8 cellular contexts compared by ENCODE assay signal in the genomic region with DNA sequence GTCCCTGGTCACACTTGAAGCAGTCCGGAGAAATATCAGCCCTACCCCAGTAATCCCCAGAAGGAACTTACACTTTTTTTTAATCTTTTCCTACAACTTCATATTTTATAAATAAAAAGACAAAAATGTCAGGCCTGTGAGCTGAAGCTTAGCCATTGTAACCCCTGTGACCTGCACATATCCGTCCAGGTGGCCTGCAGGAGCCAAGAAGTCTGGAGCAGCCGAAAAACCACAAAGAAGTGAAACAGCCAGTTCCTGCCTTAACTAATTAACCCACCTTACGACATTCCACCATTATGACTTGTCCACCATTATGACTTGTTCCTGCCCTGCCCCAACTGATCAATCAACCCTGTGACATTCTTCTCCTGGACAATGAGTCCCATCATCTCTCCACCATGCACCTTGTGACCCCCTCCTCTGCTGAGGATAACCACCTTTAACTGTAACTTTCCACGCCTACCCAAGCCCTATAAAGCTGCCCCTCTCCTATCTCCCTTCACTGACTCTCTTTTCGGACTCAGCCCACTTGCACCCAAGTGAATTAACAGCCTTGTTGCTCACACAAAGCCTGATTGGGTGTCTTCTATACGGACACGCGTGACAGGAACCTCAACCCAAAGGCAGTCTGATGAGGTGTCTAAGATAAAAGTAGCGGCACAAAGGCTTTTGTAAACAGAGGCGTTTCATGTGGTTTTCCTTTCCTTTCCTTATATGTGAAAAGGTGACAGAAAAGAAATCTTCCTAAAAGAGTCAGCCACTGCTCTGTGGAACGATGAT. TPM values are rescaled to one million over a fixed set of nuclear protein-coding genes. Genes with fewer than 3 reads are reported as not detected.
DNase-seq lines count a peak whose midpoint lies in the region; ATAC-seq and TF ChIP-seq lines count a peak whose summit lies in the region.
"Not testable (repeated sequence)": the region's sequence is repeated elsewhere in the genome, so short reads cannot be mapped to it uniquely, and the experiment has no call there.

No MANE protein-coding gene starts in this region.

- in situ Hi-C loops in G401 (cut with HindIII; ENCODE audit: low sequenced_read_pairs) = not testable (repeated sequence)
- in situ Hi-C loops in transverse colon (cut with MboI; ENCODE audit: low pct_ligation_motif_present in 1 of 4, low pct_unique_long_range_greater_than_20kb in 1 of 4, low sequenced_read_pairs in 3 of 4) = loop anchor here in 1 of 4 donors (25.0 kb wide), 1 partner anchor 352 kb away; a partner anchor contains a TSS

- peak overlapping the region; percentile 85 for H3K4me3 Mint-ChIP-seq in activated CD4-positive, alpha-beta T cell treated with anti-CD3 and anti-CD28 coated beads for 36 hours
- H3K4me3 Mint-ChIP-seq in activated naive CD4-positive, alpha-beta T cell treated with anti-CD3 and anti-CD28 coated beads, Interleukin-2, amount 50 U/mL, for 24 hours = peak overlapping the region; percentile 98
- H3K4me3 Mint-ChIP-seq in memory B cell = peak overlapping the region; percentile 91

- H3K27me3 ChIP-seq in transverse colon = not testable (repeated sequence)

- H3K27ac ChIP-seq in transverse colon = peak overlapping the region; percentile 97 to 99 (median 98)

- not testable (repeated sequence) for H3K36me3 Mint-ChIP-seq in activated CD4-positive, alpha-beta T cell treated with anti-CD3 and anti-CD28 coated beads for 36 hours (ENCODE audit: low read depth); activated naive CD4-positive, alpha-beta T cell treated with anti-CD3 and anti-CD28 coated beads, Interleukin-2, amount 50 U/mL, for 24 hours; memory B cell

- peak overlapping the region; percentile 73 to 89 (median 82) for H3K4me3 ChIP-seq in transverse colon

- WGBS in transverse colon (ENCODE audit: low coverage in 1 of 2), 2 donors = 28 to 33% methylated on average over 11 to 12 of the region's 12 CpGs

- peaks cover 15% of the 10 kb centered on the region for H3K4me1 Mint-ChIP-seq in activated CD4-positive, alpha-beta T cell treated with anti-CD3 and anti-CD28 coated beads for 36 hours
- peaks cover 19% of the 10 kb centered on the region for H3K4me1 Mint-ChIP-seq in activated naive CD4-positive, alpha-beta T cell treated with anti-CD3 and anti-CD28 coated beads, Interleukin-2, amount 50 U/mL, for 24 hours
- H3K4me1 Mint-ChIP-seq in memory B cell = peaks cover 12% of the 10 kb centered on the region

- peak; percentile 24 for ATAC-seq in activated CD4-positive, alpha-beta T cell treated with anti-CD3 and anti-CD28 coated beads for 36 hours
- ATAC-seq in memory B cell (ENCODE audit: low read depth) = not testable (repeated sequence)

- POLR2A ChIA-PET in activated CD4-positive, alpha-beta T cell treated with anti-CD3 and anti-CD28 coated beads for 36 hours (lab: Charles Lee) = not testable (repeated sequence)

- H3K4me1 ChIP-seq in transverse colon = peaks cover 4 to 14% (median 10%) of the 10 kb centered on the region in 4 donors

- CTCF ChIA-PET in activated CD4-positive, alpha-beta T cell treated with anti-CD3 and anti-CD28 coated beads for 36 hours (lab: Charles Lee) = not testable (repeated sequence)

- H3K36me3 ChIP-seq in transverse colon = not testable (repeated sequence)

- not testable (repeated sequence) for H3K27me3 Mint-ChIP-seq in activated CD4-positive, alpha-beta T cell treated with anti-CD3 and anti-CD28 coated beads for 36 hours; activated naive CD4-positive, alpha-beta T cell treated with anti-CD3 and anti-CD28 coated beads, Interleukin-2, amount 50 U/mL, for 24 hours; memory B cell

- H3K9me3 Mint-ChIP-seq in activated CD4-positive, alpha-beta T cell treated with anti-CD3 and anti-CD28 coated beads for 36 hours (ENCODE audit: low read depth); activated naive CD4-positive, alpha-beta T cell treated with anti-CD3 and anti-CD28 coated beads, Interleukin-2, amount 50 U/mL, for 24 hours; memory B cell: not testable (repeated sequence)

- not testable (repeated sequence) for TF ChIP-seq CTCF in transverse colon (IDR thresholded peaks at IDR 0.05)

- H3K9me3 ChIP-seq in transverse colon = not testable (repeated sequence)

- peak; percentile 70 for DNase-seq in G401 (ENCODE audit: low spot score)
- DNase-seq in NOMO-1 treated with DMSO at 0.1 percent for 48 hours (lab: John Stamatoyannopoulos, UW; ENCODE audit: unreplicated experiment) = peak; percentile 45
- DNase-seq in activated CD4-positive, alpha-beta T cell treated with anti-CD3 and anti-CD28 coated beads for 36 hours = peak; percentile 61
- peak in 1 of 2 experiments; percentile 64 for DNase-seq in erythroblast (lab: John Stamatoyannopoulos, UW)
- DNase-seq in memory B cell (ENCODE audit: low spot score in 2 of 2) = not testable (repeated sequence)
- peak in 3 of 4 experiments; percentile 7 to 13 (median 10) for DNase-seq in stimulated activated CD4-positive, alpha-beta T cell treated with anti-CD3 and anti-CD28 coated beads, Interleukin-1b, Interleukin-23, amount 100 ng/mL, for 24 hours (ENCODE audit: low read depth in 4 of 4, low spot score in 1 of 4)
- DNase-seq in transverse colon = peak; percentile 25

- peak overlapping the region; percentile 98 for H3K27ac Mint-ChIP-seq in activated CD4-positive, alpha-beta T cell treated with anti-CD3 and anti-CD28 coated beads for 36 hours
- H3K27ac Mint-ChIP-seq in activated naive CD4-positive, alpha-beta T cell treated with anti-CD3 and anti-CD28 coated beads, Interleukin-2, amount 50 U/mL, for 24 hours = peak overlapping the region; percentile 100
- H3K27ac Mint-ChIP-seq in memory B cell = peak overlapping the region; percentile 92

- not testable (repeated sequence) for TF ChIP-seq EP300 in transverse colon (IDR thresholded peaks at IDR 0.05; ENCODE audit: low read depth)

- intact Hi-C loops in activated CD4-positive, alpha-beta T cell treated with anti-CD3 and anti-CD28 coated beads for 36 hours (cut with DNase I, micrococcal nuclease) = loop anchor here (1.0 to 10.0 kb wide), 16 partner anchors 165 to 1432 kb away; a partner anchor contains a TSS
- intact Hi-C loops in transverse colon (cut with DNase I; ENCODE audit: low total_unique reads) = not testable (repeated sequence)

- TF ChIP-seq POLR2A in erythroblast (IDR thresholded peaks at IDR 0.05; ENCODE audit: low read length) = peak; percentile 38
- TF ChIP-seq POLR2A in transverse colon (IDR thresholded peaks at IDR 0.05) = not testable (repeated sequence)

RNA-seq across cellular contexts. Expression of a gene that starts 20.3 kb away (rescaled TPM):
- total RNA-seq in G401 (2014; rRNA removed; shearing (Covaris generic)) = not detected in 2 replicates
- not detected for total RNA-seq in activated CD4-positive, alpha-beta T cell treated with anti-CD3 and anti-CD28 coated beads for 36 hours
- not detected for total RNA-seq in transverse colon

RNA-seq across cellular contexts. Expression of a gene that starts 48.3 kb away (rescaled TPM):
- not detected in 2 replicates for total RNA-seq in G401 (2014; rRNA removed; shearing (Covaris generic))
- total RNA-seq in activated CD4-positive, alpha-beta T cell treated with anti-CD3 and anti-CD28 coated beads for 36 hours = not detected
- not detected for total RNA-seq in transverse colon
